In genomic region chr4:153318696-153319320, GRCh38 we compare ENCODE assay signal across 8 cellular contexts. TPM values are rescaled to one million over a fixed set of nuclear protein-coding genes. Genes with fewer than 3 reads are reported as not detected.
A peak's percentile ranks its signal among the peaks of the same experiment; 100 is the strongest.
DNase-seq lines count a peak whose midpoint lies in the region; ATAC-seq and TF ChIP-seq lines count a peak whose summit lies in the region.

No MANE protein-coding gene starts in this region.

- intact Hi-C loops in A673 (cut with micrococcal nuclease; ENCODE audit: unreplicated experiment), result loop anchor here (1.0 to 10.0 kb wide), 3 partner anchors 97 to 474 kb away; no protein-coding TSS in a partner anchor
- intact Hi-C loops in mammary epithelial cell (cut with micrococcal nuclease), result loop anchor here (1.0 to 5.0 kb wide), 5 partner anchors 97 to 472 kb away; no protein-coding TSS in a partner anchor
- intact Hi-C loops in upper lobe of right lung (cut with DNase I), result no loop called here

- BruUV-seq in A673 (replicated peaks; lab: Mats Ljungman, UMichigan), result no TSS peak
- no TSS peak for BruUV-seq in mammary epithelial cell (replicated peaks; lab: Mats Ljungman, UMichigan)

- H3K9me3 ChIP-seq in A673 (ENCODE audit: low read depth, low read length, poor library complexity, severe bottlenecking) (no peaks in the 10 kb centered on the region), OCI-LY1 (ENCODE audit: low read length) (no peaks in the 10 kb centered on the region), mammary epithelial cell (replicated peaks; ENCODE audit: insufficient read depth, low read length) (no peaks in the 10 kb centered on the region), upper lobe of right lung (no peaks in the 10 kb centered on the region)

- no peaks in the 10 kb centered on the region for H3K4me1 ChIP-seq in A673 (ENCODE audit: insufficient read depth, low read length, poor library complexity, severe bottlenecking)
- H3K4me1 ChIP-seq in OCI-LY1 (ENCODE audit: insufficient read depth, low read length, severe bottlenecking), result peaks cover 13% of the 10 kb centered on the region
- no peaks in the 10 kb centered on the region for H3K4me1 ChIP-seq in mammary epithelial cell (ENCODE audit: insufficient read depth, low read length)
- no peaks in the 10 kb centered on the region for H3K4me1 ChIP-seq in upper lobe of right lung

- H3K27me3 ChIP-seq in A673 (replicated peaks; ENCODE audit: insufficient read depth, low read depth, low read length, poor library complexity), result no peaks in the 10 kb centered on the region
- 0 out of 2 replicates have a peak, but pooled peaks cover 2% of the 10 kb centered on the region for H3K27me3 ChIP-seq in OCI-LY1 (ENCODE audit: insufficient read depth, low read length)
- no peaks in the 10 kb centered on the region for H3K27me3 ChIP-seq in mammary epithelial cell (ENCODE audit: insufficient read depth, low read length)
- H3K27me3 ChIP-seq in upper lobe of right lung, result no peaks in the 10 kb centered on the region

- ATAC-seq in HG03196 (IDR thresholded peaks at IDR 0.05; ENCODE audit: unreplicated experiment) (peak; percentile 59), left lobe of liver (peak; percentile 92), upper lobe of right lung (peak; percentile 75), HG03460 (IDR thresholded peaks at IDR 0.05; ENCODE audit: unreplicated experiment) (no peak)

- peak; percentile 82 for DNase-seq in A673 (ENCODE audit: low spot score)
- peak; percentile 74 for DNase-seq in G401 (ENCODE audit: low spot score)
- peak; percentile 38 for DNase-seq in mammary epithelial cell
- DNase-seq in left lobe of liver (ENCODE audit: low spot score), result no peak
- no peak for DNase-seq in upper lobe of right lung

- H3K27ac ChIP-seq in A673 (ENCODE audit: low read depth, low read length, poor library complexity, severe bottlenecking), result no peak overlapping the region
- H3K27ac ChIP-seq in OCI-LY1 (ENCODE audit: low read depth, low read length, poor library complexity, severe bottlenecking), result no peak overlapping the region
- H3K27ac ChIP-seq in mammary epithelial cell (ENCODE audit: insufficient read depth, low read depth, low read length), result no peak overlapping the region
- H3K27ac ChIP-seq in upper lobe of right lung, result no peak overlapping the region

- H3K9me2 ChIP-seq in OCI-LY1 (ENCODE audit: low read depth, low read length), result no peaks in the 10 kb centered on the region

- H3K9ac ChIP-seq in OCI-LY1 (ENCODE audit: low read length) (no peak overlapping the region), mammary epithelial cell (ENCODE audit: insufficient read depth, low read length) (no peak overlapping the region)

- dilution Hi-C loops in mammary epithelial cell (cut with HindIII; ENCODE audit: low sequenced_read_pairs), result loop anchor here (25.0 kb wide), 1 partner anchor 182 kb away; no protein-coding TSS in a partner anchor

- WGBS in mammary epithelial cell (ENCODE audit: low coverage, missing lambda C conversion rate), result 50% methylated on average over 2 of the region's 2 CpGs

- POLR2A ChIA-PET in A673 (lab: Charles Lee; ENCODE audit: low non-redundant PET), result no interaction called here

- CTCF ChIA-PET in A673 (lab: Charles Lee), result interaction anchor here (1.2 kb wide), 1 partner anchor 176 kb away, joined by 9 read pairs; no protein-coding TSS in a partner anchor
- CTCF ChIA-PET in mammary epithelial cell (lab: Charles Lee; ENCODE audit: low non-redundant PET), result no interaction called here

- no peaks in the 10 kb centered on the region for H4K20me1 ChIP-seq in OCI-LY1 (ENCODE audit: insufficient read depth, low read length)
- no peaks in the 10 kb centered on the region for H4K20me1 ChIP-seq in mammary epithelial cell (ENCODE audit: insufficient read depth, low read length)

- H3K36me3 ChIP-seq in A673 (ENCODE audit: insufficient read depth, low read length, poor library complexity, severe bottlenecking) (peaks cover 30% of the 10 kb centered on the region), OCI-LY1 (ENCODE audit: insufficient read depth, low read length) (no peaks in the 10 kb centered on the region), mammary epithelial cell (ENCODE audit: insufficient read depth, low read length) (peaks cover 2% of the 10 kb centered on the region), upper lobe of right lung (peaks cover 14% of the 10 kb centered on the region)

- peak; percentile 81 for TF ChIP-seq CTCF in A673 (conservative IDR thresholded peaks at IDR 0.05; ENCODE audit: low read depth, low read length)
- peak; percentile 83 for TF ChIP-seq CTCF in OCI-LY1 (IDR thresholded peaks at IDR 0.05; ENCODE audit: low read length)
- peak; percentile 73 to 82 for TF ChIP-seq CTCF in mammary epithelial cell (conservative IDR thresholded peaks at IDR 0.05 in 1 of 2, IDR thresholded peaks at IDR 0.05 in 1 of 2; ENCODE audit: extremely low read depth in 1 of 2, insufficient read depth in 1 of 2, low read depth in 1 of 2, low read length in 2 of 2)
- TF ChIP-seq CTCF in upper lobe of right lung (IDR thresholded peaks at IDR 0.05), result peak; percentile 75

- no peaks in the 10 kb centered on the region; the same call in 1 of the 2 replicates for H3F3A ChIP-seq in OCI-LY1 (ENCODE audit: insufficient read depth, low read length)

- in situ Hi-C loops in G401 (cut with HindIII; ENCODE audit: low sequenced_read_pairs), result no loop called here
- in situ Hi-C loops in mammary epithelial cell (cut with MboI; ENCODE audit: low sequenced_read_pairs in 2 of 2), result loop anchor here (5.0 to 25.0 kb wide), 3 partner anchors 177 to 482 kb away; no protein-coding TSS in a partner anchor

- H3K79me2 ChIP-seq in OCI-LY1 (ENCODE audit: insufficient read depth, low read length), result no peaks in the 10 kb centered on the region
- no peaks in the 10 kb centered on the region for H3K79me2 ChIP-seq in mammary epithelial cell (ENCODE audit: insufficient read depth, low read length)

- H3K4me3 ChIP-seq in A673 (ENCODE audit: low read depth, low read length, poor library complexity, severe bottlenecking) (no peak overlapping the region), OCI-LY1 (ENCODE audit: low read depth, low read length, poor library complexity, severe bottlenecking) (no peak overlapping the region), mammary epithelial cell (replicated peaks in 1 of 3; ENCODE audit: insufficient read depth in 1 of 3, low read depth in 2 of 3, low read length in 3 of 3) (no peak overlapping the region), upper lobe of right lung (no peak overlapping the region)

- no peak overlapping the region for H2AFZ ChIP-seq in OCI-LY1 (ENCODE audit: low read length)
- no peak overlapping the region for H2AFZ ChIP-seq in mammary epithelial cell (ENCODE audit: low read depth, low read length)

- H3K4me2 ChIP-seq in OCI-LY1 (ENCODE audit: low read length) (no peak overlapping the region), mammary epithelial cell (ENCODE audit: insufficient read depth, low read depth, low read length) (no peak overlapping the region)

RNA-seq across cellular contexts. Expression of gene MND1, which starts 25.7 kb away (rescaled TPM):
- 43.7 and 46.8 TPM in 2 replicates for total RNA-seq in A673 (2021)
- 16.2 and 18.6 TPM in 2 replicates for total RNA-seq in G401 (2014; rRNA removed; shearing (Covaris generic))
- 10 to 100 TPM in 1 of 2 donors, under 1 TPM in 1; 0.83 to 10.4 TPM for total RNA-seq in mammary epithelial cell
- polyA plus RNA-seq in mammary epithelial cell, result 4.5 TPM
- 16.8 TPM for polyA minus RNA-seq in mammary epithelial cell
- not detected for total RNA-seq in left lobe of liver
- not detected for total RNA-seq in upper lobe of right lung

Comparison
In these comparisons a context has a peak if more than half of its experiments do, and no peak if none do; other contexts are left out.
1. DNase-seq: peak in A673 (single experiment), G401 (single experiment) and mammary epithelial cell (single experiment); none in left lobe of liver (single experiment) and upper lobe of right lung (single experiment).
2. Peak in every context shown above with its lines, with median percentiles within 50 percentile points of each other: CTCF ChIP-seq.